In the genomic region with DNA sequence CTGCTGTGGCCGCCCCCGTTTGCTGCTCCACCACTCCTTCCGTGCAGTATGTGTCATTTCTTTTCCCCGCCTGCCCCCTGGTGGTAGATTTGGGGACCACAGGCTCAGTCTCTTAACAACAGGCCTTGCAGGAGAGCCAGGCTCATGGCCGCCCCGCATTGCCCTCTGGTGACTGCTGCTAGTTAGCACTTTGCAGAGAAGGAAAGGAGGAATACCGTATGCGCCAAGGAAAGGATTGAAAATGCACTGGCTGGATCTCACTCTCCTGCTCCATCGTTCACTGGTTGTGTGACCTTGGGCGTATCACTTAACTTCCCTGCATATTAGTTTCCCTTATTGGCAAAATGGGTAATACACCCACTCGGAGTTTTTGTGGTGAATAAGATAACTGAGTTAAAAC, we compare ENCODE assay signal across 1 cellular context.
A peak's percentile ranks its signal among the peaks of the same experiment; 100 is the strongest.
TF ChIP-seq lines count a peak whose summit lies in the region.

No MANE protein-coding gene starts in this region.

TF ChIP-seq in HepG2, 621 proteins besides CTCF, POLR2A, EP300 and RAD21 (continued from another document and continues in another):
- TF ChIP-seq, protein P1, sequence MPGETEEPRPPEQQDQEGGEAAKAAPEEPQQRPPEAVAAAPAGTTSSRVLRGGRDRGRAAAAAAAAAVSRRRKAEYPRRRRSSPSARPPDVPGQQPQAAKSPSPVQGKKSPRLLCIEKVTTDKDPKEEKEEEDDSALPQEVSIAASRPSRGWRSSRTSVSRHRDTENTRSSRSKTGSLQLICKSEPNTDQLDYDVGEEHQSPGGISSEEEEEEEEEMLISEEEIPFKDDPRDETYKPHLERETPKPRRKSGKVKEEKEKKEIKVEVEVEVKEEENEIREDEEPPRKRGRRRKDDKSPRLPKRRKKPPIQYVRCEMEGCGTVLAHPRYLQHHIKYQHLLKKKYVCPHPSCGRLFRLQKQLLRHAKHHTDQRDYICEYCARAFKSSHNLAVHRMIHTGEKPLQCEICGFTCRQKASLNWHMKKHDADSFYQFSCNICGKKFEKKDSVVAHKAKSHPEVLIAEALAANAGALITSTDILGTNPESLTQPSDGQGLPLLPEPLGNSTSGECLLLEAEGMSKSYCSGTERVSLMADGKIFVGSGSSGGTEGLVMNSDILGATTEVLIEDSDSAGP (CRISPR knock-in tag; IDR thresholded peaks at IDR 0.05; ENCODE audit: borderline replicate concordance) = peak; percentile 37; the same call in 1 of the 2 replicates
- TF ChIP-seq CENPX (CRISPR knock-in tag; IDR thresholded peaks at IDR 0.05) = no peak
- TF ChIP-seq, protein P2, sequence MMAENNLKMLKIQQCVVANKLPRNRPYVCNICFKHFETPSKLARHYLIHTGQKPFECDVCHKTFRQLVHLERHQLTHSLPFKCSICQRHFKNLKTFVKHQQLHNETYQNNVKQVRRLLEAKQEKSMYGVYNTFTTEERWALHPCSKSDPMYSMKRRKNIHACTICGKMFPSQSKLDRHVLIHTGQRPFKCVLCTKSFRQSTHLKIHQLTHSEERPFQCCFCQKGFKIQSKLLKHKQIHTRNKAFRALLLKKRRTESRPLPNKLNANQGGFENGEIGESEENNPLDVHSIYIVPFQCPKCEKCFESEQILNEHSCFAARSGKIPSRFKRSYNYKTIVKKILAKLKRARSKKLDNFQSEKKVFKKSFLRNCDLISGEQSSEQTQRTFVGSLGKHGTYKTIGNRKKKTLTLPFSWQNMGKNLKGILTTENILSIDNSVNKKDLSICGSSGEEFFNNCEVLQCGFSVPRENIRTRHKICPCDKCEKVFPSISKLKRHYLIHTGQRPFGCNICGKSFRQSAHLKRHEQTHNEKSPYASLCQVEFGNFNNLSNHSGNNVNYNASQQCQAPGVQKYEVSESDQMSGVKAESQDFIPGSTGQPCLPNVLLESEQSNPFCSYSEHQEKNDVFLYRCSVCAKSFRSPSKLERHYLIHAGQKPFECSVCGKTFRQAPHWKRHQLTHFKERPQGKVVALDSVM (CRISPR knock-in tag; IDR thresholded peaks at IDR 0.05) = no peak
- TF ChIP-seq, protein P3, sequence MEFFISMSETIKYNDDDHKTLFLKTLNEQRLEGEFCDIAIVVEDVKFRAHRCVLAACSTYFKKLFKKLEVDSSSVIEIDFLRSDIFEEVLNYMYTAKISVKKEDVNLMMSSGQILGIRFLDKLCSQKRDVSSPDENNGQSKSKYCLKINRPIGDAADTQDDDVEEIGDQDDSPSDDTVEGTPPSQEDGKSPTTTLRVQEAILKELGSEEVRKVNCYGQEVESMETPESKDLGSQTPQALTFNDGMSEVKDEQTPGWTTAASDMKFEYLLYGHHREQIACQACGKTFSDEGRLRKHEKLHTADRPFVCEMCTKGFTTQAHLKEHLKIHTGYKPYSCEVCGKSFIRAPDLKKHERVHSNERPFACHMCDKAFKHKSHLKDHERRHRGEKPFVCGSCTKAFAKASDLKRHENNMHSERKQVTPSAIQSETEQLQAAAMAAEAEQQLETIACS (CRISPR knock-in tag; IDR thresholded peaks at IDR 0.05) = no peak
- TF ChIP-seq KLF6 (CRISPR knock-in tag; IDR thresholded peaks at IDR 0.05) = no peak
- no peak for TF ChIP-seq PAX8 (CRISPR knock-in tag; IDR thresholded peaks at IDR 0.05; ENCODE audit: borderline replicate concordance)
- TF ChIP-seq, protein P4, sequence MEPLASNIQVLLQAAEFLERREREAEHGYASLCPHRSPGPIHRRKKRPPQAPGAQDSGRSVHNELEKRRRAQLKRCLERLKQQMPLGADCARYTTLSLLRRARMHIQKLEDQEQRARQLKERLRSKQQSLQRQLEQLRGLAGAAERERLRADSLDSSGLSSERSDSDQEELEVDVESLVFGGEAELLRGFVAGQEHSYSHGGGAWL (CRISPR knock-in tag; IDR thresholded peaks at IDR 0.05) = peak; percentile 36; the same call in 1 of the 2 replicates
- TF ChIP-seq TBL1XR1 (IDR thresholded peaks at IDR 0.05; ENCODE audit: borderline replicate concordance, low read length, partially characterized antibody) = no peak
- no peak for TF ChIP-seq MAZ (IDR thresholded peaks at IDR 0.05; ENCODE audit: borderline replicate concordance, low read depth, low read length)
- no peak for TF ChIP-seq MAZ (CRISPR knock-in tag; IDR thresholded peaks at IDR 0.05; ENCODE audit: low read depth)
- TF ChIP-seq, protein P5, sequence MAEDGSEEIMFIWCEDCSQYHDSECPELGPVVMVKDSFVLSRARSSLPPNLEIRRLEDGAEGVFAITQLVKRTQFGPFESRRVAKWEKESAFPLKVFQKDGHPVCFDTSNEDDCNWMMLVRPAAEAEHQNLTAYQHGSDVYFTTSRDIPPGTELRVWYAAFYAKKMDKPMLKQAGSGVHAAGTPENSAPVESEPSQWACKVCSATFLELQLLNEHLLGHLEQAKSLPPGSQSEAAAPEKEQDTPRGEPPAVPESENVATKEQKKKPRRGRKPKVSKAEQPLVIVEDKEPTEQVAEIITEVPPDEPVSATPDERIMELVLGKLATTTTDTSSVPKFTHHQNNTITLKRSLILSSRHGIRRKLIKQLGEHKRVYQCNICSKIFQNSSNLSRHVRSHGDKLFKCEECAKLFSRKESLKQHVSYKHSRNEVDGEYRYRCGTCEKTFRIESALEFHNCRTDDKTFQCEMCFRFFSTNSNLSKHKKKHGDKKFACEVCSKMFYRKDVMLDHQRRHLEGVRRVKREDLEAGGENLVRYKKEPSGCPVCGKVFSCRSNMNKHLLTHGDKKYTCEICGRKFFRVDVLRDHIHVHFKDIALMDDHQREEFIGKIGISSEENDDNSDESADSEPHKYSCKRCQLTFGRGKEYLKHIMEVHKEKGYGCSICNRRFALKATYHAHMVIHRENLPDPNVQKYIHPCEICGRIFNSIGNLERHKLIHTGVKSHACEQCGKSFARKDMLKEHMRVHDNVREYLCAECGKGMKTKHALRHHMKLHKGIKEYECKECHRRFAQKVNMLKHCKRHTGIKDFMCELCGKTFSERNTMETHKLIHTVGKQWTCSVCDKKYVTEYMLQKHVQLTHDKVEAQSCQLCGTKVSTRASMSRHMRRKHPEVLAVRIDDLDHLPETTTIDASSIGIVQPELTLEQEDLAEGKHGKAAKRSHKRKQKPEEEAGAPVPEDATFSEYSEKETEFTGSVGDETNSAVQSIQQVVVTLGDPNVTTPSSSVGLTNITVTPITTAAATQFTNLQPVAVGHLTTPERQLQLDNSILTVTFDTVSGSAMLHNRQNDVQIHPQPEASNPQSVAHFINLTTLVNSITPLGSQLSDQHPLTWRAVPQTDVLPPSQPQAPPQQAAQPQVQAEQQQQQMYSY (CRISPR knock-in tag; IDR thresholded peaks at IDR 0.05) = no peak
- peak; percentile 60; the same call in 1 of the 2 replicates for TF ChIP-seq KDM2A (CRISPR knock-in tag; IDR thresholded peaks at IDR 0.05; ENCODE audit: borderline replicate concordance, low read depth)
- TF ChIP-seq ZNF510 (CRISPR knock-in tag; IDR thresholded peaks at IDR 0.05; ENCODE audit: low read depth) = no peak
- peak; percentile 54; the same call in 1 of the 2 replicates for TF ChIP-seq ELF3 (CRISPR knock-in tag; IDR thresholded peaks at IDR 0.05)
- no peak for TF ChIP-seq NFE2L2 (IDR thresholded peaks at IDR 0.05; ENCODE audit: low read length)
- 0 out of 2 replicates have a peak, but pooled peaks have one; percentile 22 for TF ChIP-seq BHLHE40 (IDR thresholded peaks at IDR 0.05; ENCODE audit: low read length)
- TF ChIP-seq REXO4 (CRISPR knock-in tag; IDR thresholded peaks at IDR 0.05; ENCODE audit: borderline replicate concordance) = no peak
- TF ChIP-seq POLR2G (IDR thresholded peaks at IDR 0.05; ENCODE audit: low read depth, low read length) = no peak
- no peak for TF ChIP-seq FOXM1 (CRISPR knock-in tag; IDR thresholded peaks at IDR 0.05)
- 0 out of 2 replicates have a peak, but pooled peaks have one; percentile 15 for TF ChIP-seq NCOA2 (CRISPR knock-in tag; IDR thresholded peaks at IDR 0.05)
- no peak for TF ChIP-seq ZNF891 (CRISPR knock-in tag; IDR thresholded peaks at IDR 0.05)
- no peak for TF ChIP-seq SAFB2 (CRISPR knock-in tag; IDR thresholded peaks at IDR 0.05; ENCODE audit: borderline replicate concordance, low read depth)
- TF ChIP-seq, protein P6, sequence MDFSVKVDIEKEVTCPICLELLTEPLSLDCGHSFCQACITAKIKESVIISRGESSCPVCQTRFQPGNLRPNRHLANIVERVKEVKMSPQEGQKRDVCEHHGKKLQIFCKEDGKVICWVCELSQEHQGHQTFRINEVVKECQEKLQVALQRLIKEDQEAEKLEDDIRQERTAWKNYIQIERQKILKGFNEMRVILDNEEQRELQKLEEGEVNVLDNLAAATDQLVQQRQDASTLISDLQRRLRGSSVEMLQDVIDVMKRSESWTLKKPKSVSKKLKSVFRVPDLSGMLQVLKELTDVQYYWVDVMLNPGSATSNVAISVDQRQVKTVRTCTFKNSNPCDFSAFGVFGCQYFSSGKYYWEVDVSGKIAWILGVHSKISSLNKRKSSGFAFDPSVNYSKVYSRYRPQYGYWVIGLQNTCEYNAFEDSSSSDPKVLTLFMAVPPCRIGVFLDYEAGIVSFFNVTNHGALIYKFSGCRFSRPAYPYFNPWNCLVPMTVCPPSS (IDR thresholded peaks at IDR 0.05) = no peak
- TF ChIP-seq ZNF572 (CRISPR knock-in tag; IDR thresholded peaks at IDR 0.05) = no peak
- no peak for TF ChIP-seq GABPA (IDR thresholded peaks at IDR 0.05; ENCODE audit: low read depth, low read length)
- no peak for TF ChIP-seq GABPA (CRISPR knock-in tag; IDR thresholded peaks at IDR 0.05; ENCODE audit: low read depth)
- TF ChIP-seq ZNF879 (CRISPR knock-in tag; IDR thresholded peaks at IDR 0.05) = no peak
- no peak for TF ChIP-seq NONO (IDR thresholded peaks at IDR 0.05)
- TF ChIP-seq NONO (CRISPR knock-in tag; conservative IDR thresholded peaks at IDR 0.05) = peak; percentile 47; the same call in 1 of the 2 replicates
- TF ChIP-seq, protein P7, sequence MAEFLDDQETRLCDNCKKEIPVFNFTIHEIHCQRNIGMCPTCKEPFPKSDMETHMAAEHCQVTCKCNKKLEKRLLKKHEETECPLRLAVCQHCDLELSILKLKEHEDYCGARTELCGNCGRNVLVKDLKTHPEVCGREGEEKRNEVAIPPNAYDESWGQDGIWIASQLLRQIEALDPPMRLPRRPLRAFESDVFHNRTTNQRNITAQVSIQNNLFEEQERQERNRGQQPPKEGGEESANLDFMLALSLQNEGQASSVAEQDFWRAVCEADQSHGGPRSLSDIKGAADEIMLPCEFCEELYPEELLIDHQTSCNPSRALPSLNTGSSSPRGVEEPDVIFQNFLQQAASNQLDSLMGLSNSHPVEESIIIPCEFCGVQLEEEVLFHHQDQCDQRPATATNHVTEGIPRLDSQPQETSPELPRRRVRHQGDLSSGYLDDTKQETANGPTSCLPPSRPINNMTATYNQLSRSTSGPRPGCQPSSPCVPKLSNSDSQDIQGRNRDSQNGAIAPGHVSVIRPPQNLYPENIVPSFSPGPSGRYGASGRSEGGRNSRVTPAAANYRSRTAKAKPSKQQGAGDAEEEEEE (CRISPR knock-in tag; IDR thresholded peaks at IDR 0.05; ENCODE audit: borderline replicate concordance) = no peak
- TF ChIP-seq, protein P8, sequence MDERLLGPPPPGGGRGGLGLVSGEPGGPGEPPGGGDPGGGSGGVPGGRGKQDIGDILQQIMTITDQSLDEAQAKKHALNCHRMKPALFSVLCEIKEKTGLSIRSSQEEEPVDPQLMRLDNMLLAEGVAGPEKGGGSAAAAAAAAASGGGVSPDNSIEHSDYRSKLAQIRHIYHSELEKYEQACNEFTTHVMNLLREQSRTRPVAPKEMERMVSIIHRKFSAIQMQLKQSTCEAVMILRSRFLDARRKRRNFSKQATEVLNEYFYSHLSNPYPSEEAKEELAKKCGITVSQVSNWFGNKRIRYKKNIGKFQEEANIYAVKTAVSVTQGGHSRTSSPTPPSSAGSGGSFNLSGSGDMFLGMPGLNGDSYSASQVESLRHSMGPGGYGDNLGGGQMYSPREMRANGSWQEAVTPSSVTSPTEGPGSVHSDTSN (CRISPR knock-in tag; IDR thresholded peaks at IDR 0.05) = no peak
- TF ChIP-seq, protein P9, sequence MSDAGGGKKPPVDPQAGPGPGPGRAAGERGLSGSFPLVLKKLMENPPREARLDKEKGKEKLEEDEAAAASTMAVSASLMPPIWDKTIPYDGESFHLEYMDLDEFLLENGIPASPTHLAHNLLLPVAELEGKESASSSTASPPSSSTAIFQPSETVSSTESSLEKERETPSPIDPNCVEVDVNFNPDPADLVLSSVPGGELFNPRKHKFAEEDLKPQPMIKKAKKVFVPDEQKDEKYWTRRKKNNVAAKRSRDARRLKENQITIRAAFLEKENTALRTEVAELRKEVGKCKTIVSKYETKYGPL (CRISPR knock-in tag; IDR thresholded peaks at IDR 0.05) = no peak
- no peak for TF ChIP-seq LCORL (IDR thresholded peaks at IDR 0.05)
- TF ChIP-seq LCORL (CRISPR knock-in tag; IDR thresholded peaks at IDR 0.05) = no peak
- no peak for TF ChIP-seq ZNF24 (IDR thresholded peaks at IDR 0.05)
- TF ChIP-seq, protein P10, sequence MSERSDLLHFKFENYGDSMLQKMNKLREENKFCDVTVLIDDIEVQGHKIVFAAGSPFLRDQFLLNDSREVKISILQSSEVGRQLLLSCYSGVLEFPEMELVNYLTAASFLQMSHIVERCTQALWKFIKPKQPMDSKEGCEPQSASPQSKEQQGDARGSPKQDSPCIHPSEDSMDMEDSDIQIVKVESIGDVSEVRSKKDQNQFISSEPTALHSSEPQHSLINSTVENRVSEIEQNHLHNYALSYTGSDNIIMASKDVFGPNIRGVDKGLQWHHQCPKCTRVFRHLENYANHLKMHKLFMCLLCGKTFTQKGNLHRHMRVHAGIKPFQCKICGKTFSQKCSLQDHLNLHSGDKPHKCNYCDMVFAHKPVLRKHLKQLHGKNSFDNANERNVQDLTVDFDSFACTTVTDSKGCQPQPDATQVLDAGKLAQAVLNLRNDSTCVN (CRISPR knock-in tag; IDR thresholded peaks at IDR 0.05; ENCODE audit: borderline replicate concordance) = no peak
- TF ChIP-seq, protein P11, sequence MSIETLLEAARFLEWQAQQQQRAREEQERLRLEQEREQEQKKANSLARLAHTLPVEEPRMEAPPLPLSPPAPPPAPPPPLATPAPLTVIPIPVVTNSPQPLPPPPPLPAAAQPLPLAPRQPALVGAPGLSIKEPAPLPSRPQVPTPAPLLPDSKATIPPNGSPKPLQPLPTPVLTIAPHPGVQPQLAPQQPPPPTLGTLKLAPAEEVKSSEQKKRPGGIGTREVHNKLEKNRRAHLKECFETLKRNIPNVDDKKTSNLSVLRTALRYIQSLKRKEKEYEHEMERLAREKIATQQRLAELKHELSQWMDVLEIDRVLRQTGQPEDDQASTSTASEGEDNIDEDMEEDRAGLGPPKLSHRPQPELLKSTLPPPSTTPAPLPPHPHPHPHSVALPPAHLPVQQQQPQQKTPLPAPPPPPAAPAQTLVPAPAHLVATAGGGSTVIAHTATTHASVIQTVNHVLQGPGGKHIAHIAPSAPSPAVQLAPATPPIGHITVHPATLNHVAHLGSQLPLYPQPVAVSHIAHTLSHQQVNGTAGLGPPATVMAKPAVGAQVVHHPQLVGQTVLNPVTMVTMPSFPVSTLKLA (IDR thresholded peaks at IDR 0.05) = no peak
- TF ChIP-seq, protein P12, sequence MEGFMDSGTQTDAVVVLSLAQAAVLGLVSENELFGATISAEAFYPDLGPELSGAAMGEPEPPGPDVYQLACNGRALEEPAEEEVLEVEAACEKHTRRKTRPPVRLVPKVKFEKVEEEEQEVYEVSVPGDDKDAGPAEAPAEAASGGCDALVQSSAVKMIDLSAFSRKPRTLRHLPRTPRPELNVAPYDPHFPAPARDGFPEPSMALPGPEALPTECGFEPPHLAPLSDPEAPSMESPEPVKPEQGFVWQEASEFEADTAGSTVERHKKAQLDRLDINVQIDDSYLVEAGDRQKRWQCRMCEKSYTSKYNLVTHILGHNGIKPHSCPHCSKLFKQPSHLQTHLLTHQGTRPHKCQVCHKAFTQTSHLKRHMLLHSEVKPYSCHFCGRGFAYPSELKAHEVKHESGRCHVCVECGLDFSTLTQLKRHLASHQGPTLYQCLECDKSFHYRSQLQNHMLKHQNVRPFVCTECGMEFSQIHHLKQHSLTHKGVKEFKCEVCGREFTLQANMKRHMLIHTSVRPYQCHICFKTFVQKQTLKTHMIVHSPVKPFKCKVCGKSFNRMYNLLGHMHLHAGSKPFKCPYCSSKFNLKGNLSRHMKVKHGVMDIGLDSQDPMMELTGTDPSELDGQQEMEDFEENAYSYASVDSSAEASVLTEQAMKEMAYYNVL (CRISPR knock-in tag; IDR thresholded peaks at IDR 0.05; ENCODE audit: borderline replicate concordance) = 0 out of 2 replicates have a peak, but pooled peaks have one; percentile 51
- 0 out of 2 replicates have a peak, but pooled peaks have one; percentile 24 for TF ChIP-seq RXRA (CRISPR knock-in tag; IDR thresholded peaks at IDR 0.05)
